In the genomic region with DNA sequence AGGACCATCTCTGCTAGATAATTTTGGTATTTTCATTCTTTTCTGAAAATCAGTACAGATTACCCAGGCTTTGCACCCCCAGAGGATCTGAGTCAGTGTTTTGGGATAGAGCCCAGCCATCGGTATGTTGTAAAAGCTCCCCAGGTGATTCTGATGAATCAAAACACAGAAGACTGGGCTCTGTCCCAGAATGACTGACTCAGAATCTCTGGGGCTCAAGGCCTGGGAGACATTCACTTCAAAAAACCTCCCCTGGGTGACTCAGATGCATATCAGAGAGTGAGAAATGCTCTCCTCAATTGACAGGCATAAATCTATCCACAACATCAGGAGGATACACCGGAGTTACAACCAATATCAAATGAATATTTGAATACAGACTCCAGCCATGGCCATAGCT, we compare ENCODE assay signal across 12 cellular contexts. TPM values are rescaled to one million over a fixed set of nuclear protein-coding genes. Genes with fewer than 3 reads are reported as not detected.
DNase-seq lines count a peak whose midpoint lies in the region; ATAC-seq and TF ChIP-seq lines count a peak whose summit lies in the region.
"Had no signal": no experiment of that assay in that cellular context is flagged by ENCODE, and none has a peak within 500 bp of the region (broad histone marks: within the 10 kb centered on the region; RNA-seq: fewer than 3 reads in every experiment).

No MANE protein-coding gene starts in this region.

- H3K23ac ChIP-seq in mesenchymal stem cell (ENCODE audit: low read length in 2 of 2), result no peak overlapping the region

- BruUV-seq in mammary epithelial cell (replicated peaks; lab: Mats Ljungman, UMichigan), result no TSS peak

- WGBS in mammary epithelial cell (ENCODE audit: low coverage, missing lambda C conversion rate), result 0% methylated on average over 2 of the region's 2 CpGs
- 17% methylated on average over 1 of the region's 2 CpGs for WGBS in mesenchymal stem cell

- H3K9ac ChIP-seq in mammary epithelial cell (ENCODE audit: insufficient read depth, low read length) (no peak overlapping the region), mesenchymal stem cell (ENCODE audit: low read length) (peak overlapping the region; percentile 64)

- in situ Hi-C loops in mammary epithelial cell (cut with MboI; ENCODE audit: low sequenced_read_pairs in 2 of 2), result no loop called here

- ATAC-seq in GM21529 (IDR thresholded peaks at IDR 0.05; ENCODE audit: unreplicated experiment), result no peak

- H2AFZ ChIP-seq in mammary epithelial cell (ENCODE audit: low read depth, low read length) (no peak overlapping the region), mesenchymal stem cell (ENCODE audit: low read depth, low read length) (no peak overlapping the region)

- H3K14ac ChIP-seq in mesenchymal stem cell (ENCODE audit: low read length in 2 of 2), result peak overlapping the region in 1 of 2 experiments; percentile 19

- no peak overlapping the region for H2BK5ac ChIP-seq in mesenchymal stem cell (ENCODE audit: low read depth, low read length, poor library complexity, severe bottlenecking)

- no peaks in the 10 kb centered on the region for H3K79me1 ChIP-seq in mesenchymal stem cell (replicated peaks; ENCODE audit: low read length, poor library complexity, severe bottlenecking)

- no peaks in the 10 kb centered on the region for H4K20me1 ChIP-seq in mammary epithelial cell (ENCODE audit: insufficient read depth, low read length)

- H3K4me3 ChIP-seq in mammary epithelial cell (replicated peaks in 1 of 3; ENCODE audit: insufficient read depth in 1 of 3, low read depth in 2 of 3, low read length in 3 of 3), result no peak overlapping the region
- no peak overlapping the region for H3K4me3 ChIP-seq in mesenchymal stem cell (ENCODE audit: insufficient read depth in 1 of 2, low read depth in 1 of 2, low read length in 2 of 2)
- H3K4me3 ChIP-seq: Peyer's patch had no signal

- no peak overlapping the region for H2AK5ac ChIP-seq in mesenchymal stem cell (ENCODE audit: low read length, severe bottlenecking)

- peaks cover 23% of the 10 kb centered on the region for H3K4me1 ChIP-seq in mammary epithelial cell (ENCODE audit: insufficient read depth, low read length)
- peaks cover 4% of the 10 kb centered on the region for H3K4me1 ChIP-seq in mesenchymal stem cell (ENCODE audit: control insufficient read depth, insufficient read depth, low read depth, low read length)
- H3K4me1 ChIP-seq: Peyer's patch had no signal

- no peaks in the 10 kb centered on the region for H3K79me2 ChIP-seq in mammary epithelial cell (ENCODE audit: insufficient read depth, low read length)

- peak overlapping the region; percentile 14 for H3K27ac ChIP-seq in mammary epithelial cell (ENCODE audit: insufficient read depth, low read depth, low read length)
- H3K27ac ChIP-seq in mesenchymal stem cell (ENCODE audit: low read length, poor library complexity, severe bottlenecking), result peak overlapping the region; percentile 82
- H3K27ac ChIP-seq: Peyer's patch had no signal

- no peak overlapping the region for H3K18ac ChIP-seq in mesenchymal stem cell (ENCODE audit: low read depth in 1 of 2, low read length in 2 of 2)

- H3K36me3 ChIP-seq in mammary epithelial cell (ENCODE audit: insufficient read depth, low read length), result no peaks in the 10 kb centered on the region
- no peaks in the 10 kb centered on the region for H3K36me3 ChIP-seq in mesenchymal stem cell (ENCODE audit: control insufficient read depth in 1 of 2, insufficient read depth in 2 of 2, low read depth in 1 of 2, low read length in 2 of 2)
- H3K36me3 ChIP-seq: Peyer's patch had no signal

- H2BK12ac ChIP-seq in mesenchymal stem cell (ENCODE audit: low read length in 2 of 2), result no peak overlapping the region

- DNase-seq in AG08396 (ENCODE audit: low spot score) (peak; percentile 60), HS-5 (ENCODE audit: low read depth) (peak; percentile 96), mammary epithelial cell (peak; percentile 97), mesenchymal stem cell (no peak), mesenteric fat pad (ENCODE audit: low spot score) (no peak), CD1c-positive myeloid dendritic cell (ENCODE audit: extremely low spot score) (no peak)
- no peak for DNase-seq in stimulated activated CD4-positive, alpha-beta T cell treated with anti-CD3 and anti-CD28 coated beads, Interleukin-4, amount 100 ng/mL, for 1 hour
- DNase-seq: Peyer's patch had no signal

- H2BK120ac ChIP-seq in mesenchymal stem cell (ENCODE audit: low read depth, low read length), result no peak overlapping the region

- dilution Hi-C loops in mammary epithelial cell (cut with HindIII; ENCODE audit: low sequenced_read_pairs), result no loop called here

- intact Hi-C loops in mammary epithelial cell (cut with micrococcal nuclease), result loop anchor here (5.0 to 10.0 kb wide), 2 partner anchors 86 to 109 kb away; no protein-coding TSS in a partner anchor

- H3K4ac ChIP-seq in mesenchymal stem cell (ENCODE audit: low read depth in 1 of 2, low read length in 2 of 2), result no peak overlapping the region

- CTCF ChIA-PET in mammary epithelial cell (lab: Charles Lee; ENCODE audit: low non-redundant PET), result no interaction called here

- H2BK15ac ChIP-seq in mesenchymal stem cell (ENCODE audit: low read depth, poor library complexity, severe bottlenecking), result no peak overlapping the region

- no peak overlapping the region for H4K91ac ChIP-seq in mesenchymal stem cell (ENCODE audit: low read length)

- H3K4me2 ChIP-seq in mammary epithelial cell (ENCODE audit: insufficient read depth, low read depth, low read length) (peak overlapping the region; percentile 58), mesenchymal stem cell (ENCODE audit: low read length, poor library complexity, severe bottlenecking) (no peak overlapping the region)

- no peaks in the 10 kb centered on the region for H3K27me3 ChIP-seq in mammary epithelial cell (ENCODE audit: insufficient read depth, low read length)
- no peaks in the 10 kb centered on the region for H3K27me3 ChIP-seq in mesenchymal stem cell (ENCODE audit: control insufficient read depth in 1 of 2, insufficient read depth in 1 of 2, low read length in 2 of 2)
- H3K27me3 ChIP-seq: Peyer's patch had no signal

- H4K8ac ChIP-seq in mesenchymal stem cell (ENCODE audit: low read length), result no peak overlapping the region

- TF ChIP-seq CTCF in mammary epithelial cell (conservative IDR thresholded peaks at IDR 0.05 in 1 of 2, IDR thresholded peaks at IDR 0.05 in 1 of 2; ENCODE audit: extremely low read depth in 1 of 2, insufficient read depth in 1 of 2, low read depth in 1 of 2, low read length in 2 of 2), result no peak

- H3K9me3 ChIP-seq in mammary epithelial cell (replicated peaks; ENCODE audit: insufficient read depth, low read length) (no peaks in the 10 kb centered on the region), mesenchymal stem cell (ENCODE audit: control insufficient read depth, low read length) (no peaks in the 10 kb centered on the region)
- H3K9me3 ChIP-seq: Peyer's patch had no signal

RNA-seq across cellular contexts. Expression of a gene that starts 32.6 kb away (rescaled TPM):
- total RNA-seq in mammary epithelial cell (under 1 TPM in 1 of 2 donors, not detected in 1; 0.42 TPM), mesenteric fat pad (not detected)
- polyA plus RNA-seq in mammary epithelial cell, result not detected
- polyA minus RNA-seq in mammary epithelial cell, result not detected
- not detected for polyA plus RNA-seq in mesenchymal stem cell (2013, experiment 1 of 2)
- polyA plus RNA-seq in mesenchymal stem cell (2013, experiment 2 of 2), result not detected
- total RNA-seq: activated CD8-positive, alpha-beta memory T cell treated with anti-CD3 and anti-CD28 coated beads for 36 hours; mucosa of gallbladder; Peyer's patch had no signal
- polyA plus RNA-seq: IgD-negative memory B cell had no signal

Comparison
In these comparisons a context has a peak if more than half of its experiments do, and no peak if none do; other contexts are left out.
1. DNase-seq: peak in AG08396 (single experiment), HS-5 (single experiment) and mammary epithelial cell (single experiment); none in mesenchymal stem cell (single experiment), mesenteric fat pad (single experiment), stimulated activated CD4-positive, alpha-beta T cell treated with anti-CD3 and anti-CD28 coated beads, Interleukin-4, amount 100 ng/mL, for 1 hour (single experiment) and CD1c-positive myeloid dendritic cell (single experiment).